ENCODE assay signal across 1 cellular context in the genomic region with DNA sequence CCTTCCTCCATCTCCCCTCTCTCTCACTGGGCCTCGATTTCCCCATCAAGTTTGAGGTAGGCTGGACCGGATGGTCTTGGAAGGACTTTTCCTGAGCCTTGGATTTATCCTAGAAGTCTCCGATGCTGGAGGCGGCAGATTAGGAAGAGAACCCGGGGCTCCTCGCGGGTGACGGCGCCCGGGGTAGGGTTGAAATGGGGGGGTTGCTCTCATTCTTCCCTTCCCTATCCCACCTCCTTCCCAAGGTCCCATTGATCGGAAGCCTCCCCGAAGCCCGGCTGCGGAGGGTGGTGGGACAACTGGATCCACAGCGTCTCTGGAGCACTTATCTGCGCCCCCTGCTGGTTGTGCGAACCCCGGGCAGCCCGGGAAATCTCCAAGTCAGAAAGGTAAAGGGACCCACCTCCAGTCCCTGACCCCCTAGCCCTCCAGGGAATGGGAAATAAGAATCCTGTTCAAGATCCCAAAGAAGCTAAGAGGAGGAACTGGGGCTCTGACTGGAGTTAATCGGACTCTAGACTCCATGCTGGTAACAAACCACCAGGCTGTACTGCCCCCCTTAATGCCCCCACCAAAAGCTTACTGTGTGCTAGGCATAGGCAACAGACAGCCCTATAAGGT.
A peak's percentile ranks its signal among the peaks of the same experiment; 100 is the strongest.
TF ChIP-seq lines count a peak whose summit lies in the region.

No MANE protein-coding gene starts in this region.

TF ChIP-seq in GM12878, 131 proteins besides CTCF, POLR2A, EP300 and RAD21:
- TF ChIP-seq YY1 (IDR thresholded peaks at IDR 0.05; ENCODE audit: low read depth, low read length) = peak; percentile 59; the same call in 1 of the 2 replicates
- 0 out of 4 replicates have a peak, but pooled peaks of 1 of the 2 experiments have one; percentile 25 for TF ChIP-seq BHLHE40 (IDR thresholded peaks at IDR 0.05; ENCODE audit: borderline replicate concordance in 1 of 2, low read depth in 2 of 2, low read length in 1 of 2)
- TF ChIP-seq BACH1 (IDR thresholded peaks at IDR 0.05; ENCODE audit: borderline replicate concordance) = 0 out of 2 replicates have a peak, but pooled peaks have one; percentile 27
- TF ChIP-seq TCF12 (IDR thresholded peaks at IDR 0.05; ENCODE audit: low read depth, low read length) = no peak
- TF ChIP-seq PAX5 (IDR thresholded peaks at IDR 0.05; ENCODE audit: borderline replicate concordance, low read depth, low read length) = no peak
- TF ChIP-seq MTA2 (IDR thresholded peaks at IDR 0.05; ENCODE audit: low read depth) = 0 out of 2 replicates have a peak, but pooled peaks have one; percentile 39
- TF ChIP-seq, protein P1, sequence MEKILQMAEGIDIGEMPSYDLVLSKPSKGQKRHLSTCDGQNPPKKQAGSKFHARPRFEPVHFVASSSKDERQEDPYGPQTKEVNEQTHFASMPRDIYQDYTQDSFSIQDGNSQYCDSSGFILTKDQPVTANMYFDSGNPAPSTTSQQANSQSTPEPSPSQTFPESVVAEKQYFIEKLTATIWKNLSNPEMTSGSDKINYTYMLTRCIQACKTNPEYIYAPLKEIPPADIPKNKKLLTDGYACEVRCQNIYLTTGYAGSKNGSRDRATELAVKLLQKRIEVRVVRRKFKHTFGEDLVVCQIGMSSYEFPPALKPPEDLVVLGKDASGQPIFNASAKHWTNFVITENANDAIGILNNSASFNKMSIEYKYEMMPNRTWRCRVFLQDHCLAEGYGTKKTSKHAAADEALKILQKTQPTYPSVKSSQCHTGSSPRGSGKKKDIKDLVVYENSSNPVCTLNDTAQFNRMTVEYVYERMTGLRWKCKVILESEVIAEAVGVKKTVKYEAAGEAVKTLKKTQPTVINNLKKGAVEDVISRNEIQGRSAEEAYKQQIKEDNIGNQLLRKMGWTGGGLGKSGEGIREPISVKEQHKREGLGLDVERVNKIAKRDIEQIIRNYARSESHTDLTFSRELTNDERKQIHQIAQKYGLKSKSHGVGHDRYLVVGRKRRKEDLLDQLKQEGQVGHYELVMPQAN (conservative IDR thresholded peaks at IDR 0.05) = 0 out of 2 replicates have a peak, but pooled peaks have one; percentile 22
- peak; percentile 80; the same call in 1 of the 2 replicates for TF ChIP-seq EED (IDR thresholded peaks at IDR 0.05; ENCODE audit: low read depth)
- TF ChIP-seq, protein P2, sequence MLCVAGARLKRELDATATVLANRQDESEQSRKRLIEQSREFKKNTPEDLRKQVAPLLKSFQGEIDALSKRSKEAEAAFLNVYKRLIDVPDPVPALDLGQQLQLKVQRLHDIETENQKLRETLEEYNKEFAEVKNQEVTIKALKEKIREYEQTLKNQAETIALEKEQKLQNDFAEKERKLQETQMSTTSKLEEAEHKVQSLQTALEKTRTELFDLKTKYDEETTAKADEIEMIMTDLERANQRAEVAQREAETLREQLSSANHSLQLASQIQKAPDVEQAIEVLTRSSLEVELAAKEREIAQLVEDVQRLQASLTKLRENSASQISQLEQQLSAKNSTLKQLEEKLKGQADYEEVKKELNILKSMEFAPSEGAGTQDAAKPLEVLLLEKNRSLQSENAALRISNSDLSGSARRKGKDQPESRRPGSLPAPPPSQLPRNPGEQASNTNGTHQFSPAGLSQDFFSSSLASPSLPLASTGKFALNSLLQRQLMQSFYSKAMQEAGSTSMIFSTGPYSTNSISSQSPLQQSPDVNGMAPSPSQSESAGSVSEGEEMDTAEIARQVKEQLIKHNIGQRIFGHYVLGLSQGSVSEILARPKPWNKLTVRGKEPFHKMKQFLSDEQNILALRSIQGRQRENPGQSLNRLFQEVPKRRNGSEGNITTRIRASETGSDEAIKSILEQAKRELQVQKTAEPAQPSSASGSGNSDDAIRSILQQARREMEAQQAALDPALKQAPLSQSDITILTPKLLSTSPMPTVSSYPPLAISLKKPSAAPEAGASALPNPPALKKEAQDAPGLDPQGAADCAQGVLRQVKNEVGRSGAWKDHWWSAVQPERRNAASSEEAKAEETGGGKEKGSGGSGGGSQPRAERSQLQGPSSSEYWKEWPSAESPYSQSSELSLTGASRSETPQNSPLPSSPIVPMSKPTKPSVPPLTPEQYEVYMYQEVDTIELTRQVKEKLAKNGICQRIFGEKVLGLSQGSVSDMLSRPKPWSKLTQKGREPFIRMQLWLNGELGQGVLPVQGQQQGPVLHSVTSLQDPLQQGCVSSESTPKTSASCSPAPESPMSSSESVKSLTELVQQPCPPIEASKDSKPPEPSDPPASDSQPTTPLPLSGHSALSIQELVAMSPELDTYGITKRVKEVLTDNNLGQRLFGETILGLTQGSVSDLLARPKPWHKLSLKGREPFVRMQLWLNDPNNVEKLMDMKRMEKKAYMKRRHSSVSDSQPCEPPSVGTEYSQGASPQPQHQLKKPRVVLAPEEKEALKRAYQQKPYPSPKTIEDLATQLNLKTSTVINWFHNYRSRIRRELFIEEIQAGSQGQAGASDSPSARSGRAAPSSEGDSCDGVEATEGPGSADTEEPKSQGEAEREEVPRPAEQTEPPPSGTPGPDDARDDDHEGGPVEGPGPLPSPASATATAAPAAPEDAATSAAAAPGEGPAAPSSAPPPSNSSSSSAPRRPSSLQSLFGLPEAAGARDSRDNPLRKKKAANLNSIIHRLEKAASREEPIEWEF (IDR thresholded peaks at IDR 0.05; ENCODE audit: insufficient replicate concordance, low read depth, low read length) = no peak
- peak; percentile 34 for TF ChIP-seq RELA (IDR thresholded peaks at IDR 0.05; ENCODE audit: borderline replicate concordance, partially characterized antibody)
- TF ChIP-seq, protein P3, sequence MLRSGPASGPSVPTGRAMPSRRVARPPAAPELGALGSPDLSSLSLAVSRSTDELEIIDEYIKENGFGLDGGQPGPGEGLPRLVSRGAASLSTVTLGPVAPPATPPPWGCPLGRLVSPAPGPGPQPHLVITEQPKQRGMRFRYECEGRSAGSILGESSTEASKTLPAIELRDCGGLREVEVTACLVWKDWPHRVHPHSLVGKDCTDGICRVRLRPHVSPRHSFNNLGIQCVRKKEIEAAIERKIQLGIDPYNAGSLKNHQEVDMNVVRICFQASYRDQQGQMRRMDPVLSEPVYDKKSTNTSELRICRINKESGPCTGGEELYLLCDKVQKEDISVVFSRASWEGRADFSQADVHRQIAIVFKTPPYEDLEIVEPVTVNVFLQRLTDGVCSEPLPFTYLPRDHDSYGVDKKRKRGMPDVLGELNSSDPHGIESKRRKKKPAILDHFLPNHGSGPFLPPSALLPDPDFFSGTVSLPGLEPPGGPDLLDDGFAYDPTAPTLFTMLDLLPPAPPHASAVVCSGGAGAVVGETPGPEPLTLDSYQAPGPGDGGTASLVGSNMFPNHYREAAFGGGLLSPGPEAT (IDR thresholded peaks at IDR 0.05; ENCODE audit: low read depth) = peak; percentile 47
- TF ChIP-seq IKZF2 (IDR thresholded peaks at IDR 0.05) = peak; percentile 72 to 77
- TF ChIP-seq ZNF384 (IDR thresholded peaks at IDR 0.05; ENCODE audit: borderline replicate concordance, low read depth, low read length) = 0 out of 2 replicates have a peak, but pooled peaks have one; percentile 7
- 0 out of 2 replicates have a peak, but pooled peaks have one; percentile 48 for TF ChIP-seq RB1 (IDR thresholded peaks at IDR 0.05; ENCODE audit: borderline replicate concordance)
- TF ChIP-seq, protein P4, sequence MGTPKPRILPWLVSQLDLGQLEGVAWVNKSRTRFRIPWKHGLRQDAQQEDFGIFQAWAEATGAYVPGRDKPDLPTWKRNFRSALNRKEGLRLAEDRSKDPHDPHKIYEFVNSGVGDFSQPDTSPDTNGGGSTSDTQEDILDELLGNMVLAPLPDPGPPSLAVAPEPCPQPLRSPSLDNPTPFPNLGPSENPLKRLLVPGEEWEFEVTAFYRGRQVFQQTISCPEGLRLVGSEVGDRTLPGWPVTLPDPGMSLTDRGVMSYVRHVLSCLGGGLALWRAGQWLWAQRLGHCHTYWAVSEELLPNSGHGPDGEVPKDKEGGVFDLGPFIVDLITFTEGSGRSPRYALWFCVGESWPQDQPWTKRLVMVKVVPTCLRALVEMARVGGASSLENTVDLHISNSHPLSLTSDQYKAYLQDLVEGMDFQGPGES (IDR thresholded peaks at IDR 0.05) = peak; percentile 10; the same call in 1 of the 2 replicates
- TF ChIP-seq NR2F1 (conservative IDR thresholded peaks at IDR 0.05) = no peak
- TF ChIP-seq TCF7 (IDR thresholded peaks at IDR 0.05; ENCODE audit: borderline replicate concordance) = no peak
- TF ChIP-seq NR2C1 (IDR thresholded peaks at IDR 0.05) = no peak
- no peak for TF ChIP-seq RBBP5 (conservative IDR thresholded peaks at IDR 0.05)
- TF ChIP-seq, protein P5, sequence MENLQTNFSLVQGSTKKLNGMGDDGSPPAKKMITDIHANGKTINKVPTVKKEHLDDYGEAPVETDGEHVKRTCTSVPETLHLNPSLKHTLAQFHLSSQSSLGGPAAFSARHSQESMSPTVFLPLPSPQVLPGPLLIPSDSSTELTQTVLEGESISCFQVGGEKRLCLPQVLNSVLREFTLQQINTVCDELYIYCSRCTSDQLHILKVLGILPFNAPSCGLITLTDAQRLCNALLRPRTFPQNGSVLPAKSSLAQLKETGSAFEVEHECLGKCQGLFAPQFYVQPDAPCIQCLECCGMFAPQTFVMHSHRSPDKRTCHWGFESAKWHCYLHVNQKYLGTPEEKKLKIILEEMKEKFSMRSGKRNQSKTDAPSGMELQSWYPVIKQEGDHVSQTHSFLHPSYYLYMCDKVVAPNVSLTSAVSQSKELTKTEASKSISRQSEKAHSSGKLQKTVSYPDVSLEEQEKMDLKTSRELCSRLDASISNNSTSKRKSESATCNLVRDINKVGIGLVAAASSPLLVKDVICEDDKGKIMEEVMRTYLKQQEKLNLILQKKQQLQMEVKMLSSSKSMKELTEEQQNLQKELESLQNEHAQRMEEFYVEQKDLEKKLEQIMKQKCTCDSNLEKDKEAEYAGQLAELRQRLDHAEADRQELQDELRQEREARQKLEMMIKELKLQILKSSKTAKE (IDR thresholded peaks at IDR 0.05; ENCODE audit: low read depth, poor library complexity, severe bottlenecking) = peak; percentile 19
- peak; percentile 71 for TF ChIP-seq SMC3 (IDR thresholded peaks at IDR 0.05; ENCODE audit: borderline replicate concordance, low read length)
- 0 out of 2 replicates have a peak, but pooled peaks have one; percentile 60 for TF ChIP-seq WRNIP1 (IDR thresholded peaks at IDR 0.05; ENCODE audit: borderline replicate concordance, low read depth, low read length)
- peak; percentile 91 for TF ChIP-seq SMARCA5 (IDR thresholded peaks at IDR 0.05)
- 0 out of 2 replicates have a peak, but pooled peaks have one; percentile 55 for TF ChIP-seq SIN3A (IDR thresholded peaks at IDR 0.05; ENCODE audit: low read depth, low read length)
- TF ChIP-seq CREB1 (IDR thresholded peaks at IDR 0.05; ENCODE audit: low read depth) = 0 out of 2 replicates have a peak, but pooled peaks have one; percentile 34
- peak; percentile 83 for TF ChIP-seq IKZF1 (conservative IDR thresholded peaks at IDR 0.05)
- no peak for TF ChIP-seq CHD4 (IDR thresholded peaks at IDR 0.05)
